ENCODE assay signal across 8 cellular contexts in genomic region chr15:99076555-99077308, GRCh38. TPM values are rescaled to one million over a fixed set of nuclear protein-coding genes. Genes with fewer than 3 reads are reported as not detected.
DNase-seq lines count a peak whose midpoint lies in the region; ATAC-seq and TF ChIP-seq lines count a peak whose summit lies in the region.

No MANE protein-coding gene starts in this region.

- H3K9me3 ChIP-seq in mucosa of descending colon = no peaks in the 10 kb centered on the region

- H3K36me3 ChIP-seq in mucosa of descending colon (ENCODE audit: low read depth) = no peaks in the 10 kb centered on the region

- CTCF ChIA-PET in activated CD4-positive, alpha-beta memory T cell treated with anti-CD3 and anti-CD28 coated beads, Interleukin-2, amount 10 ng/mL, durations not matched to agents 7 days and 5 days (lab: Charles Lee) = interaction anchor here (0.6 to 2.7 kb wide), 27 partner anchors 9 to 1273 kb away, joined by 3 to 14 read pairs (median 4); partner anchors contain the start of gene SYNM

- in situ Hi-C loops in Caki2 (cut with HindIII; ENCODE audit: low pct_unique_long_range_greater_than_20kb, low sequenced_read_pairs) = no loop called here

- H3K27me3 Mint-ChIP-seq in activated CD4-positive, alpha-beta memory T cell treated with anti-CD3 and anti-CD28 coated beads, Interleukin-2, amount 10 ng/mL, durations not matched to agents 7 days and 5 days = peaks cover 14% of the 10 kb centered on the region

- DNase-seq in Caki2 (ENCODE audit: low read depth) (peak; percentile 76), NCI-H524 (lab: John Stamatoyannopoulos, UW) (peak; percentile 80 to 89), epithelial cell of esophagus (ENCODE audit: low read depth) (peak; percentile 79), mucosa of descending colon (peak in 2 of 3 donors; percentile 33 to 62), stromal cell of bone marrow (ENCODE audit: low read depth) (peak; percentile 67)
- DNase-seq in activated CD4-positive, alpha-beta memory T cell treated with anti-CD3 and anti-CD28 coated beads, Interleukin-2, amount 10 ng/mL, durations not matched to agents 7 days and 5 days = peak; percentile 52

- no peaks in the 10 kb centered on the region for H3K36me3 Mint-ChIP-seq in activated CD4-positive, alpha-beta memory T cell treated with anti-CD3 and anti-CD28 coated beads, Interleukin-2, amount 10 ng/mL, durations not matched to agents 7 days and 5 days (ENCODE audit: low read depth)

- peak; percentile 86 for TF ChIP-seq CTCF in epithelial cell of esophagus (IDR thresholded peaks at IDR 0.05; ENCODE audit: insufficient read depth, low read depth, low read length, missing control alignments)
- TF ChIP-seq CTCF in mucosa of descending colon (IDR thresholded peaks at IDR 0.05) = peak; percentile 50

- peak overlapping the region; percentile 77 for H3K4me3 Mint-ChIP-seq in activated CD4-positive, alpha-beta memory T cell treated with anti-CD3 and anti-CD28 coated beads, Interleukin-2, amount 10 ng/mL, durations not matched to agents 7 days and 5 days

- ATAC-seq in GM19397 (IDR thresholded peaks at IDR 0.05; ENCODE audit: unreplicated experiment) (peak; percentile 82), HG03460 (IDR thresholded peaks at IDR 0.05; ENCODE audit: unreplicated experiment) (peak; percentile 77), mucosa of descending colon (peak; percentile 92)

- intact Hi-C loops in mucosa of descending colon (cut with DNase I, micrococcal nuclease) = loop anchor here (5.0 to 10.0 kb wide), 3 partner anchors 552 to 634 kb away; no protein-coding TSS in a partner anchor

- peak overlapping the region; percentile 5 for H3K4me3 ChIP-seq in epithelial cell of esophagus (ENCODE audit: low read length)
- H3K4me3 ChIP-seq in mucosa of descending colon = no peak overlapping the region

- no peaks in the 10 kb centered on the region for H3K4me1 ChIP-seq in mucosa of descending colon (ENCODE audit: low read depth)

- H3K9me3 Mint-ChIP-seq in activated CD4-positive, alpha-beta memory T cell treated with anti-CD3 and anti-CD28 coated beads, Interleukin-2, amount 10 ng/mL, durations not matched to agents 7 days and 5 days = no peaks in the 10 kb centered on the region

- POLR2A ChIA-PET in activated CD4-positive, alpha-beta memory T cell treated with anti-CD3 and anti-CD28 coated beads, Interleukin-2, amount 10 ng/mL, durations not matched to agents 7 days and 5 days (lab: Charles Lee) = no interaction called here

- H3K27ac Mint-ChIP-seq in activated CD4-positive, alpha-beta memory T cell treated with anti-CD3 and anti-CD28 coated beads, Interleukin-2, amount 10 ng/mL, durations not matched to agents 7 days and 5 days = no peak overlapping the region

- H3K4me1 Mint-ChIP-seq in activated CD4-positive, alpha-beta memory T cell treated with anti-CD3 and anti-CD28 coated beads, Interleukin-2, amount 10 ng/mL, durations not matched to agents 7 days and 5 days = peaks cover 7% of the 10 kb centered on the region

RNA-seq across cellular contexts. Expression of gene SYNM, which starts 28.1 kb away (rescaled TPM):
- total RNA-seq in Caki2 (2014; rRNA removed; shearing (Covaris generic); ENCODE audit: low replicate concordance) = 7.3 and 8.3 TPM in 2 replicates
- total RNA-seq in activated CD4-positive, alpha-beta memory T cell treated with anti-CD3 and anti-CD28 coated beads, Interleukin-2, amount 10 ng/mL, durations not matched to agents 7 days and 5 days = 1 to 10 TPM; 5.5 to 5.7 TPM
- total RNA-seq in mucosa of descending colon = 100 to 1,000 TPM in 1 of 3 donors, 10 to 100 TPM in 2; 10.9 to 777 (median 37.0) TPM
